Comparison of ENCODE assay signal across 1 cellular context in the genomic region with DNA sequence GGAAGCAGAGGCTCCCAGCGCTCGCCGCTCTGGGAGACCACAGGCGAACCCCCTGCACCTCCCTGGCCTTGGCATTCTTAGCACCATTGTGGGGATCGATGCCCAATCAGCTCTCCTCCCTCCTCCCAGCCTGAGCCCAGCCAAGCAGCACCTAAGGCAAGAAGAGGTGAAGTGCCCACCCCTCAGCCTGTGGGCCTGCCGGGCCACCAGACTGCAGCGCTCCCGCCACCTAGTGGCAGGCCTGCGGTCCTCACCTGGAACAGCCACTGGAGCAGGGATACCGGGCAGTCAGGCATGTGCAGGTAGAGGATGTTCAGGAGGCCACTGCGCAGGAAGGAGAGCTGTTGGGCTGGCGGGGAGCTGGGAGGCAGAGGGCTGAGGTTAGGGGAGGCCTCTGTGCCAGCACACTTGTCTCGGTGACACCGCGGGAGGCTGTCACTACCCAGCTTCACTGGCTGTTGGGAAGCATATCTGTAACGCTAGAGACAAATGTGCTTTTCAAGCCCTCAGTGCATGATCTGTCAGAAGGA.
A peak's percentile ranks its signal among the peaks of the same experiment; 100 is the strongest.
TF ChIP-seq lines count a peak whose summit lies in the region.

No MANE protein-coding gene starts in this region.

TF ChIP-seq in HepG2, 621 proteins besides CTCF, POLR2A, EP300 and RAD21 (continued from another document and continues in another):
- TF ChIP-seq BHLHE40 (IDR thresholded peaks at IDR 0.05; ENCODE audit: low read length), result peak; percentile 59
- peak; percentile 79 for TF ChIP-seq HES4 (CRISPR knock-in tag; IDR thresholded peaks at IDR 0.05; ENCODE audit: borderline replicate concordance)
- peak; percentile 64 for TF ChIP-seq SP4 (CRISPR knock-in tag; IDR thresholded peaks at IDR 0.05)
- TF ChIP-seq ELF3 (CRISPR knock-in tag; IDR thresholded peaks at IDR 0.05), result peak; percentile 58; the same call in 1 of the 2 replicates
- no peak for TF ChIP-seq AGO2 (optimal IDR thresholded peaks at IDR 0.05; ENCODE audit: low read depth, low read length)
- TF ChIP-seq ATRX (CRISPR knock-in tag; IDR thresholded peaks at IDR 0.05; ENCODE audit: borderline replicate concordance), result no peak
- no peak for TF ChIP-seq ZKSCAN5 (CRISPR knock-in tag; IDR thresholded peaks at IDR 0.05)
- TF ChIP-seq FOSL2 (CRISPR knock-in tag; IDR thresholded peaks at IDR 0.05), result peak; percentile 50
- TF ChIP-seq, protein P1, sequence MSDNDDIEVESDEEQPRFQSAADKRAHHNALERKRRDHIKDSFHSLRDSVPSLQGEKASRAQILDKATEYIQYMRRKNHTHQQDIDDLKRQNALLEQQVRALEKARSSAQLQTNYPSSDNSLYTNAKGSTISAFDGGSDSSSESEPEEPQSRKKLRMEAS (IDR thresholded peaks at IDR 0.05), result peak; percentile 63; the same call in 1 of the 2 replicates
- TF ChIP-seq ZNF558 (CRISPR knock-in tag; IDR thresholded peaks at IDR 0.05; ENCODE audit: borderline replicate concordance), result no peak
- 0 out of 2 replicates have a peak, but pooled peaks have one; percentile 44 for TF ChIP-seq TARDBP (CRISPR knock-in tag; IDR thresholded peaks at IDR 0.05)
- TF ChIP-seq ERF (CRISPR knock-in tag; IDR thresholded peaks at IDR 0.05), result peak; percentile 78; the same call in 1 of the 2 replicates
- no peak for TF ChIP-seq CENPT (CRISPR knock-in tag; IDR thresholded peaks at IDR 0.05; ENCODE audit: low read depth)
- TF ChIP-seq, protein P2, sequence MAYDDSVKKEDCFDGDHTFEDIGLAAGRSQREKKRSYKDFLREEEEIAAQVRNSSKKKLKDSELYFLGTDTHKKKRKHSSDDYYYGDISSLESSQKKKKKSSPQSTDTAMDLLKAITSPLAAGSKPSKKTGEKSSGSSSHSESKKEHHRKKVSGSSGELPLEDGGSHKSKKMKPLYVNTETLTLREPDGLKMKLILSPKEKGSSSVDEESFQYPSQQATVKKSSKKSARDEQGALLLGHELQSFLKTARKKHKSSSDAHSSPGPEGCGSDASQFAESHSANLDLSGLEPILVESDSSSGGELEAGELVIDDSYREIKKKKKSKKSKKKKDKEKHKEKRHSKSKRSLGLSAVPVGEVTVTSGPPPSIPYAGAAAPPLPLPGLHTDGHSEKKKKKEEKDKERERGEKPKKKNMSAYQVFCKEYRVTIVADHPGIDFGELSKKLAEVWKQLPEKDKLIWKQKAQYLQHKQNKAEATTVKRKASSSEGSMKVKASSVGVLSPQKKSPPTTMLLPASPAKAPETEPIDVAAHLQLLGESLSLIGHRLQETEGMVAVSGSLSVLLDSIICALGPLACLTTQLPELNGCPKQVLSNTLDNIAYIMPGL (CRISPR knock-in tag; IDR thresholded peaks at IDR 0.05; ENCODE audit: borderline replicate concordance in 1 of 2, low read depth in 1 of 2), result peak; percentile 82 to 84
- peak; percentile 50; the same call in 1 of the 2 replicates for TF ChIP-seq FOXA3 (CRISPR knock-in tag; IDR thresholded peaks at IDR 0.05)
- no peak for TF ChIP-seq ZNF773 (CRISPR knock-in tag; IDR thresholded peaks at IDR 0.05; ENCODE audit: borderline replicate concordance)
- peak; percentile 61; the same call in 1 of the 2 replicates for TF ChIP-seq GATAD1 (CRISPR knock-in tag; IDR thresholded peaks at IDR 0.05)
- TF ChIP-seq HMGA1 (CRISPR knock-in tag; conservative IDR thresholded peaks at IDR 0.05), result no peak
- TF ChIP-seq ZNF891 (CRISPR knock-in tag; IDR thresholded peaks at IDR 0.05), result peak; percentile 84
- TF ChIP-seq EEA1 (CRISPR knock-in tag; IDR thresholded peaks at IDR 0.05; ENCODE audit: borderline replicate concordance), result no peak
- TF ChIP-seq ZBTB38 (CRISPR knock-in tag; IDR thresholded peaks at IDR 0.05), result peak; percentile 76
- no peak for TF ChIP-seq AKAP8 (CRISPR knock-in tag; IDR thresholded peaks at IDR 0.05)
- TF ChIP-seq, protein P3, sequence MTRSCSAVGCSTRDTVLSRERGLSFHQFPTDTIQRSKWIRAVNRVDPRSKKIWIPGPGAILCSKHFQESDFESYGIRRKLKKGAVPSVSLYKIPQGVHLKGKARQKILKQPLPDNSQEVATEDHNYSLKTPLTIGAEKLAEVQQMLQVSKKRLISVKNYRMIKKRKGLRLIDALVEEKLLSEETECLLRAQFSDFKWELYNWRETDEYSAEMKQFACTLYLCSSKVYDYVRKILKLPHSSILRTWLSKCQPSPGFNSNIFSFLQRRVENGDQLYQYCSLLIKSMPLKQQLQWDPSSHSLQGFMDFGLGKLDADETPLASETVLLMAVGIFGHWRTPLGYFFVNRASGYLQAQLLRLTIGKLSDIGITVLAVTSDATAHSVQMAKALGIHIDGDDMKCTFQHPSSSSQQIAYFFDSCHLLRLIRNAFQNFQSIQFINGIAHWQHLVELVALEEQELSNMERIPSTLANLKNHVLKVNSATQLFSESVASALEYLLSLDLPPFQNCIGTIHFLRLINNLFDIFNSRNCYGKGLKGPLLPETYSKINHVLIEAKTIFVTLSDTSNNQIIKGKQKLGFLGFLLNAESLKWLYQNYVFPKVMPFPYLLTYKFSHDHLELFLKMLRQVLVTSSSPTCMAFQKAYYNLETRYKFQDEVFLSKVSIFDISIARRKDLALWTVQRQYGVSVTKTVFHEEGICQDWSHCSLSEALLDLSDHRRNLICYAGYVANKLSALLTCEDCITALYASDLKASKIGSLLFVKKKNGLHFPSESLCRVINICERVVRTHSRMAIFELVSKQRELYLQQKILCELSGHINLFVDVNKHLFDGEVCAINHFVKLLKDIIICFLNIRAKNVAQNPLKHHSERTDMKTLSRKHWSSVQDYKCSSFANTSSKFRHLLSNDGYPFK (CRISPR knock-in tag; IDR thresholded peaks at IDR 0.05; ENCODE audit: borderline replicate concordance), result no peak; the same call in 1 of the 2 replicates
- TF ChIP-seq, protein P4, sequence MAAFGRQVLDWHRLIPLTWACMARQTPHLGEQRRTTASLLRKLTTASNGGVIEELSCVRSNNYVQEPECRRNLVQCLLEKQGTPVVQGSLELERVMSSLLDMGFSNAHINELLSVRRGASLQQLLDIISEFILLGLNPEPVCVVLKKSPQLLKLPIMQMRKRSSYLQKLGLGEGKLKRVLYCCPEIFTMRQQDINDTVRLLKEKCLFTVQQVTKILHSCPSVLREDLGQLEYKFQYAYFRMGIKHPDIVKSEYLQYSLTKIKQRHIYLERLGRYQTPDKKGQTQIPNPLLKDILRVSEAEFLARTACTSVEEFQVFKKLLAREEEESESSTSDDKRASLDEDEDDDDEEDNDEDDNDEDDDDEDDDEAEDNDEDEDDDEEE (CRISPR knock-in tag; IDR thresholded peaks at IDR 0.05), result peak; percentile 69; the same call in 1 of the 2 replicates
- no peak for TF ChIP-seq HNRNPH1 (optimal IDR thresholded peaks at IDR 0.05; ENCODE audit: low read depth, low read length)
- TF ChIP-seq ZNF543 (CRISPR knock-in tag; IDR thresholded peaks at IDR 0.05), result no peak
- TF ChIP-seq, protein P5, sequence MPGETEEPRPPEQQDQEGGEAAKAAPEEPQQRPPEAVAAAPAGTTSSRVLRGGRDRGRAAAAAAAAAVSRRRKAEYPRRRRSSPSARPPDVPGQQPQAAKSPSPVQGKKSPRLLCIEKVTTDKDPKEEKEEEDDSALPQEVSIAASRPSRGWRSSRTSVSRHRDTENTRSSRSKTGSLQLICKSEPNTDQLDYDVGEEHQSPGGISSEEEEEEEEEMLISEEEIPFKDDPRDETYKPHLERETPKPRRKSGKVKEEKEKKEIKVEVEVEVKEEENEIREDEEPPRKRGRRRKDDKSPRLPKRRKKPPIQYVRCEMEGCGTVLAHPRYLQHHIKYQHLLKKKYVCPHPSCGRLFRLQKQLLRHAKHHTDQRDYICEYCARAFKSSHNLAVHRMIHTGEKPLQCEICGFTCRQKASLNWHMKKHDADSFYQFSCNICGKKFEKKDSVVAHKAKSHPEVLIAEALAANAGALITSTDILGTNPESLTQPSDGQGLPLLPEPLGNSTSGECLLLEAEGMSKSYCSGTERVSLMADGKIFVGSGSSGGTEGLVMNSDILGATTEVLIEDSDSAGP (CRISPR knock-in tag; IDR thresholded peaks at IDR 0.05; ENCODE audit: borderline replicate concordance), result peak; percentile 74
- peak; percentile 83; the same call in 1 of the 2 replicates for TF ChIP-seq SALL1 (CRISPR knock-in tag; IDR thresholded peaks at IDR 0.05)
- no peak for TF ChIP-seq RFX1 (IDR thresholded peaks at IDR 0.05)
- peak; percentile 80; the same call in 1 of the 2 replicates for TF ChIP-seq TSC22D2 (CRISPR knock-in tag; IDR thresholded peaks at IDR 0.05; ENCODE audit: borderline replicate concordance)
- peak; percentile 74 for TF ChIP-seq ZNF263 (CRISPR knock-in tag; IDR thresholded peaks at IDR 0.05)
- TF ChIP-seq EHMT2 (IDR thresholded peaks at IDR 0.05; ENCODE audit: borderline replicate concordance, low read depth, low read length), result no peak
- TF ChIP-seq, protein P6, sequence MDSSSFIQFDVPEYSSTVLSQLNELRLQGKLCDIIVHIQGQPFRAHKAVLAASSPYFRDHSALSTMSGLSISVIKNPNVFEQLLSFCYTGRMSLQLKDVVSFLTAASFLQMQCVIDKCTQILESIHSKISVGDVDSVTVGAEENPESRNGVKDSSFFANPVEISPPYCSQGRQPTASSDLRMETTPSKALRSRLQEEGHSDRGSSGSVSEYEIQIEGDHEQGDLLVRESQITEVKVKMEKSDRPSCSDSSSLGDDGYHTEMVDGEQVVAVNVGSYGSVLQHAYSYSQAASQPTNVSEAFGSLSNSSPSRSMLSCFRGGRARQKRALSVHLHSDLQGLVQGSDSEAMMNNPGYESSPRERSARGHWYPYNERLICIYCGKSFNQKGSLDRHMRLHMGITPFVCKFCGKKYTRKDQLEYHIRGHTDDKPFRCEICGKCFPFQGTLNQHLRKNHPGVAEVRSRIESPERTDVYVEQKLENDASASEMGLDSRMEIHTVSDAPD (CRISPR knock-in tag; IDR thresholded peaks at IDR 0.05), result no peak
- TF ChIP-seq, protein P7, sequence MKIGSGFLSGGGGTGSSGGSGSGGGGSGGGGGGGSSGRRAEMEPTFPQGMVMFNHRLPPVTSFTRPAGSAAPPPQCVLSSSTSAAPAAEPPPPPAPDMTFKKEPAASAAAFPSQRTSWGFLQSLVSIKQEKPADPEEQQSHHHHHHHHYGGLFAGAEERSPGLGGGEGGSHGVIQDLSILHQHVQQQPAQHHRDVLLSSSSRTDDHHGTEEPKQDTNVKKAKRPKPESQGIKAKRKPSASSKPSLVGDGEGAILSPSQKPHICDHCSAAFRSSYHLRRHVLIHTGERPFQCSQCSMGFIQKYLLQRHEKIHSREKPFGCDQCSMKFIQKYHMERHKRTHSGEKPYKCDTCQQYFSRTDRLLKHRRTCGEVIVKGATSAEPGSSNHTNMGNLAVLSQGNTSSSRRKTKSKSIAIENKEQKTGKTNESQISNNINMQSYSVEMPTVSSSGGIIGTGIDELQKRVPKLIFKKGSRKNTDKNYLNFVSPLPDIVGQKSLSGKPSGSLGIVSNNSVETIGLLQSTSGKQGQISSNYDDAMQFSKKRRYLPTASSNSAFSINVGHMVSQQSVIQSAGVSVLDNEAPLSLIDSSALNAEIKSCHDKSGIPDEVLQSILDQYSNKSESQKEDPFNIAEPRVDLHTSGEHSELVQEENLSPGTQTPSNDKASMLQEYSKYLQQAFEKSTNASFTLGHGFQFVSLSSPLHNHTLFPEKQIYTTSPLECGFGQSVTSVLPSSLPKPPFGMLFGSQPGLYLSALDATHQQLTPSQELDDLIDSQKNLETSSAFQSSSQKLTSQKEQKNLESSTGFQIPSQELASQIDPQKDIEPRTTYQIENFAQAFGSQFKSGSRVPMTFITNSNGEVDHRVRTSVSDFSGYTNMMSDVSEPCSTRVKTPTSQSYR (CRISPR knock-in tag; IDR thresholded peaks at IDR 0.05; ENCODE audit: borderline replicate concordance), result no peak; the same call in 1 of the 2 replicates
- TF ChIP-seq EED (CRISPR knock-in tag; IDR thresholded peaks at IDR 0.05), result no peak
- no peak for TF ChIP-seq ZNF383 (CRISPR knock-in tag; IDR thresholded peaks at IDR 0.05; ENCODE audit: borderline replicate concordance)
- peak; percentile 40; the same call in 1 of the 2 replicates for TF ChIP-seq NFYC (CRISPR knock-in tag; IDR thresholded peaks at IDR 0.05)
- TF ChIP-seq, protein P8, sequence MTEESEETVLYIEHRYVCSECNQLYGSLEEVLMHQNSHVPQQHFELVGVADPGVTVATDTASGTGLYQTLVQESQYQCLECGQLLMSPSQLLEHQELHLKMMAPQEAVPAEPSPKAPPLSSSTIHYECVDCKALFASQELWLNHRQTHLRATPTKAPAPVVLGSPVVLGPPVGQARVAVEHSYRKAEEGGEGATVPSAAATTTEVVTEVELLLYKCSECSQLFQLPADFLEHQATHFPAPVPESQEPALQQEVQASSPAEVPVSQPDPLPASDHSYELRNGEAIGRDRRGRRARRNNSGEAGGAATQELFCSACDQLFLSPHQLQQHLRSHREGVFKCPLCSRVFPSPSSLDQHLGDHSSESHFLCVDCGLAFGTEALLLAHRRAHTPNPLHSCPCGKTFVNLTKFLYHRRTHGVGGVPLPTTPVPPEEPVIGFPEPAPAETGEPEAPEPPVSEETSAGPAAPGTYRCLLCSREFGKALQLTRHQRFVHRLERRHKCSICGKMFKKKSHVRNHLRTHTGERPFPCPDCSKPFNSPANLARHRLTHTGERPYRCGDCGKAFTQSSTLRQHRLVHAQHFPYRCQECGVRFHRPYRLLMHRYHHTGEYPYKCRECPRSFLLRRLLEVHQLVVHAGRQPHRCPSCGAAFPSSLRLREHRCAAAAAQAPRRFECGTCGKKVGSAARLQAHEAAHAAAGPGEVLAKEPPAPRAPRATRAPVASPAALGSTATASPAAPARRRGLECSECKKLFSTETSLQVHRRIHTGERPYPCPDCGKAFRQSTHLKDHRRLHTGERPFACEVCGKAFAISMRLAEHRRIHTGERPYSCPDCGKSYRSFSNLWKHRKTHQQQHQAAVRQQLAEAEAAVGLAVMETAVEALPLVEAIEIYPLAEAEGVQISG (CRISPR knock-in tag; IDR thresholded peaks at IDR 0.05), result peak; percentile 64; the same call in 1 of the 2 replicates
- TF ChIP-seq, protein P9, sequence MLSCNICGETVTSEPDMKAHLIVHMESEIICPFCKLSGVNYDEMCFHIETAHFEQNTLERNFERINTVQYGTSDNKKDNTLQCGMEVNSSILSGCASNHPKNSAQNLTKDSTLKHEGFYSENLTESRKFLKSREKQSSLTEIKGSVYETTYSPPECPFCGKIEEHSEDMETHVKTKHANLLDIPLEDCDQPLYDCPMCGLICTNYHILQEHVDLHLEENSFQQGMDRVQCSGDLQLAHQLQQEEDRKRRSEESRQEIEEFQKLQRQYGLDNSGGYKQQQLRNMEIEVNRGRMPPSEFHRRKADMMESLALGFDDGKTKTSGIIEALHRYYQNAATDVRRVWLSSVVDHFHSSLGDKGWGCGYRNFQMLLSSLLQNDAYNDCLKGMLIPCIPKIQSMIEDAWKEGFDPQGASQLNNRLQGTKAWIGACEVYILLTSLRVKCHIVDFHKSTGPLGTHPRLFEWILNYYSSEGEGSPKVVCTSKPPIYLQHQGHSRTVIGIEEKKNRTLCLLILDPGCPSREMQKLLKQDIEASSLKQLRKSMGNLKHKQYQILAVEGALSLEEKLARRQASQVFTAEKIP (CRISPR knock-in tag; IDR thresholded peaks at IDR 0.05; ENCODE audit: borderline replicate concordance), result no peak
- 0 out of 2 replicates have a peak, but pooled peaks have one; percentile 31 for TF ChIP-seq ELF1 (CRISPR knock-in tag; IDR thresholded peaks at IDR 0.05)
- TF ChIP-seq, protein P10, sequence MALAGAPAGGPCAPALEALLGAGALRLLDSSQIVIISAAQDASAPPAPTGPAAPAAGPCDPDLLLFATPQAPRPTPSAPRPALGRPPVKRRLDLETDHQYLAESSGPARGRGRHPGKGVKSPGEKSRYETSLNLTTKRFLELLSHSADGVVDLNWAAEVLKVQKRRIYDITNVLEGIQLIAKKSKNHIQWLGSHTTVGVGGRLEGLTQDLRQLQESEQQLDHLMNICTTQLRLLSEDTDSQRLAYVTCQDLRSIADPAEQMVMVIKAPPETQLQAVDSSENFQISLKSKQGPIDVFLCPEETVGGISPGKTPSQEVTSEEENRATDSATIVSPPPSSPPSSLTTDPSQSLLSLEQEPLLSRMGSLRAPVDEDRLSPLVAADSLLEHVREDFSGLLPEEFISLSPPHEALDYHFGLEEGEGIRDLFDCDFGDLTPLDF (CRISPR knock-in tag; IDR thresholded peaks at IDR 0.05), result no peak
